ENCODE assay signal across 14 cellular contexts in genomic region chr6:142763205-142763604, GRCh38.
DNase-seq lines count a peak whose midpoint lies in the region; ATAC-seq, FAIRE-seq and TF ChIP-seq lines count a peak whose summit lies in the region.
"Had no signal": no experiment of that assay in that cellular context is flagged by ENCODE, and none has a peak within 500 bp of the region (broad histone marks: within the 10 kb centered on the region; RNA-seq: fewer than 3 reads in every experiment).

No MANE protein-coding gene starts in this region.

- TF ChIP-seq CTCF in PC-9 (conservative IDR thresholded peaks at IDR 0.05) = no peak

- FAIRE-seq in GM12891 (lab: Jason Lieb, UNC) = no peak

- H3K4me2 ChIP-seq in PC-9 = 0 out of 2 replicates have a peak overlapping the region, but pooled peaks have one; percentile 11

- no peak overlapping the region for H3K4me3 ChIP-seq in PC-9
- H3K4me3 ChIP-seq: sigmoid colon had no signal

- intact Hi-C loops in PC-9 (cut with micrococcal nuclease; ENCODE audit: unreplicated experiment) = no loop called here

- H3K36me3 ChIP-seq in PC-9 (ENCODE audit: low read depth) = peaks cover 21% of the 10 kb centered on the region

- no peak overlapping the region for H2AFZ ChIP-seq in PC-9

- peaks cover 5% of the 10 kb centered on the region; the same call in 1 of the 2 replicates for H3F3A ChIP-seq in PC-9 (ENCODE audit: insufficient read depth, low read depth)

- no peaks in the 10 kb centered on the region for H3K9me3 ChIP-seq in PC-9 (ENCODE audit: insufficient read depth, low read depth)
- H3K9me3 ChIP-seq: sigmoid colon had no signal

- no peaks in the 10 kb centered on the region for H3K9me2 ChIP-seq in PC-9 (ENCODE audit: insufficient read depth)

- POLR2A ChIA-PET in PC-9 (lab: Charles Lee; ENCODE audit: unreplicated experiment) = interaction anchor here (0.6 to 0.7 kb wide), 2 partner anchors 43 to 692 kb away, joined by 5 read pairs; no protein-coding TSS in a partner anchor

- TF ChIP-seq POLR2A in GM12891 (IDR thresholded peaks at IDR 0.05; ENCODE audit: low read depth, low read length) = no peak

- CTCF ChIA-PET in PC-9 (lab: Charles Lee) = no interaction called here

- no peaks in the 10 kb centered on the region for H3K27me3 ChIP-seq in PC-9 (ENCODE audit: insufficient read depth, low read depth)
- H3K27me3 ChIP-seq: sigmoid colon had no signal

- in situ Hi-C loops in Caki2 (cut with HindIII; ENCODE audit: low pct_unique_long_range_greater_than_20kb, low sequenced_read_pairs) = no loop called here

- DNase-seq in Caki2 (ENCODE audit: low read depth) (peak; percentile 4), PC-9 (peak; percentile 62 to 77), dermis blood vessel endothelial cell (peak; percentile 62), occipital lobe (lab: John Stamatoyannopoulos, UW) (peak; percentile 16), NCI-H82 treated with DMSO at 0.1 percent for 48 hours (lab: John Stamatoyannopoulos, UW; ENCODE audit: unreplicated experiment) (no peak), GM12891 (ENCODE audit: insufficient read length, low spot score) (no peak), GM19238 (ENCODE audit: insufficient read length, low spot score) (no peak)
- DNase-seq: activated T-cell treated with anti-CD3 and anti-CD28 coated beads, Interleukin-2, amount 50 U/mL, for 4 hours; immature natural killer cell; NCI-H1417 treated with DMSO at 0.1 percent for 48 hours; NCI-H524 treated with DMSO at 0.1 percent for 48 hours; Right ventricle myocardium superior; sigmoid colon had no signal

- peak overlapping the region; percentile 52 for H3K27ac ChIP-seq in PC-9

- no TSS peak for BruUV-seq in PC-9 (replicated peaks; lab: Mats Ljungman, UMichigan)

- ATAC-seq in GM18519 (IDR thresholded peaks at IDR 0.05; ENCODE audit: low FRiP score, unreplicated experiment) = no peak
- ATAC-seq: activated T-cell treated with anti-CD3 and anti-CD28 coated beads, Interleukin-2, amount 50 U/mL, for 4 hours had no signal

- H4K20me1 ChIP-seq in PC-9 (ENCODE audit: insufficient read depth) = no peaks in the 10 kb centered on the region

- no peaks in the 10 kb centered on the region for H3K79me2 ChIP-seq in PC-9 (ENCODE audit: low read depth)

- peaks cover 16% of the 10 kb centered on the region for H3K4me1 ChIP-seq in PC-9 (replicated peaks; ENCODE audit: insufficient read depth)

TF ChIP-seq in GM12891, 5 proteins besides CTCF, POLR2A, EP300 and RAD21:
- TF ChIP-seq TAF1 (IDR thresholded peaks at IDR 0.05; ENCODE audit: low read depth, low read length) (no peak), PAX5 (IDR thresholded peaks at IDR 0.05; ENCODE audit: insufficient read depth, low read length, severe bottlenecking) (no peak), POLR2AphosphoS5 (IDR thresholded peaks at IDR 0.05; ENCODE audit: low read depth, low read length) (no peak), SPI1 (IDR thresholded peaks at IDR 0.05; ENCODE audit: low read depth, low read length) (no peak), POU2F2 (IDR thresholded peaks at IDR 0.05; ENCODE audit: low read depth, low read length) (no peak)

Comparison
In these comparisons a context has a peak if more than half of its experiments do, and no peak if none do; other contexts are left out.
1. DNase-seq: peak in Caki2 (single experiment), PC-9 (2 of 2), dermis blood vessel endothelial cell (single experiment) and occipital lobe (single experiment); none in NCI-H82 treated with DMSO at 0.1 percent for 48 hours (single experiment), GM12891 (single experiment) and GM19238 (single experiment).